ENCODE assay signal across 8 cellular contexts in genomic region chrX:147803948-147804347, GRCh38.
DNase-seq lines count a peak whose midpoint lies in the region; ATAC-seq, FAIRE-seq and TF ChIP-seq lines count a peak whose summit lies in the region.

No MANE protein-coding gene starts in this region.

- POLR2A ChIA-PET in H1 (lab: Charles Lee; ENCODE audit: partially characterized antibody) = no interaction called here

- no peaks in the 10 kb centered on the region for H4K20me1 ChIP-seq in H1 (replicated peaks in 1 of 2; ENCODE audit: control insufficient read depth in 1 of 2, insufficient read depth in 2 of 2, low read length in 2 of 2)

- CTCF ChIA-PET in H1 (lab: Charles Lee; ENCODE audit: partially characterized antibody) = interaction anchor here (0.6 to 2.3 kb wide), 13 partner anchors 11 to 1068 kb away, joined by 3 to 6 read pairs (median 3); no protein-coding TSS in a partner anchor

- H4K8ac ChIP-seq in H1 (ENCODE audit: extremely low read depth, insufficient read depth, low read length) = no peak overlapping the region

- no peak overlapping the region for H2BK15ac ChIP-seq in H1 (ENCODE audit: low read length)

- no peaks in the 10 kb centered on the region for H3K27me3 Mint-ChIP-seq in stimulated activated naive B cell treated with anti-CD40 and anti-IgM and Interleukin-4, amounts not matched to agents 10 μg/mL and 1 μg/mL and 100 μg/mL, for 72 hours

- peaks cover 0 to 6% of the 10 kb centered on the region in 2 donors for H3K9me3 Mint-ChIP-seq in stimulated activated naive B cell treated with anti-CD40 and anti-IgM and Interleukin-4, amounts not matched to agents 10 μg/mL and 1 μg/mL and 100 μg/mL, for 72 hours

- no peak overlapping the region for H4K5ac ChIP-seq in H1 (ENCODE audit: insufficient read length, low read depth, low read length)

- no peaks in the 10 kb centered on the region for H3K79me2 ChIP-seq in H1 (ENCODE audit: control insufficient read depth in 1 of 2, insufficient read depth in 2 of 2, low read length in 2 of 2)

- H3K4me3 ChIP-seq in H1 (ENCODE audit: extremely low read depth in 1 of 4, insufficient read depth in 2 of 4, low read depth in 3 of 4, low read length in 4 of 4) (no peak overlapping the region), coronary artery (no peak overlapping the region)

- peak; percentile 77 to 81 for TF ChIP-seq RAD21 in H1 (IDR thresholded peaks at IDR 0.05 in 1 of 2, conservative IDR thresholded peaks at IDR 0.05 in 1 of 2; ENCODE audit: low read depth in 2 of 2, low read length in 2 of 2)

- no peak overlapping the region for H3K56ac ChIP-seq in H1 (replicated peaks; ENCODE audit: insufficient read length, low read depth, low read length)

- H3K36me3 Mint-ChIP-seq in stimulated activated naive B cell treated with anti-CD40 and anti-IgM and Interleukin-4, amounts not matched to agents 10 μg/mL and 1 μg/mL and 100 μg/mL, for 72 hours = no peaks in the 10 kb centered on the region

- H3K27ac ChIP-seq in H1 (ENCODE audit: low read depth, low read length) (no peak overlapping the region), coronary artery (no peak overlapping the region)

- H2AK5ac ChIP-seq in H1 (ENCODE audit: low read depth, low read length) = no peak overlapping the region

- no peak overlapping the region for H3K9ac ChIP-seq in H1 (replicated peaks in 1 of 4; ENCODE audit: extremely low read depth in 1 of 4, low read depth in 3 of 4, low read length in 3 of 4)

- H2BK12ac ChIP-seq in H1 (ENCODE audit: low read depth, low read length) = no peak overlapping the region

- H2BK120ac ChIP-seq in H1 (replicated peaks; ENCODE audit: low read depth, low read length) = no peak overlapping the region

- no peaks in the 10 kb centered on the region for H3K27me3 ChIP-seq in H1 (replicated peaks in 1 of 4; ENCODE audit: control insufficient read depth in 3 of 4, extremely low read depth in 1 of 4, insufficient read depth in 3 of 4, low read length in 3 of 4)

- TF ChIP-seq CTCF in H1 (IDR thresholded peaks at IDR 0.05; ENCODE audit: control extremely low read depth in 1 of 3, insufficient read depth in 1 of 3, low read depth in 1 of 3, low read length in 3 of 3) (peak in 2 of 3 experiments; percentile 41 to 54; a peak in 2 of 4 replicates), coronary artery (IDR thresholded peaks at IDR 0.05) (no peak)

- H4K91ac ChIP-seq in H1 (replicated peaks; ENCODE audit: insufficient read length, low read length) = no peak overlapping the region

- H3K4me3 Mint-ChIP-seq in stimulated activated naive B cell treated with anti-CD40 and anti-IgM and Interleukin-4, amounts not matched to agents 10 μg/mL and 1 μg/mL and 100 μg/mL, for 72 hours = no peak overlapping the region

- no peak overlapping the region for H3K23ac ChIP-seq in H1 (ENCODE audit: insufficient read length)

- peak; percentile 70 for DNase-seq in DMS 273 (lab: John Stamatoyannopoulos, UW; ENCODE audit: unreplicated experiment)
- DNase-seq in NCI-H128 (lab: John Stamatoyannopoulos, UW; ENCODE audit: unreplicated experiment) = peak; percentile 0
- DNase-seq in H1 (ENCODE audit: low read depth in 1 of 2, low spot score in 2 of 2) = no peak
- DNase-seq in stimulated activated naive B cell treated with anti-CD40 and anti-IgM and Interleukin-4, amounts not matched to agents 10 μg/mL and 1 μg/mL and 100 μg/mL, for 72 hours = no peak
- no peak for DNase-seq in coronary artery (ENCODE audit: low spot score)
- no peak for DNase-seq in NCI-H774 (lab: John Stamatoyannopoulos, UW)

- no peaks in the 10 kb centered on the region for H3K4me1 Mint-ChIP-seq in stimulated activated naive B cell treated with anti-CD40 and anti-IgM and Interleukin-4, amounts not matched to agents 10 μg/mL and 1 μg/mL and 100 μg/mL, for 72 hours

- H2BK5ac ChIP-seq in H1 (ENCODE audit: low read depth, low read length) = no peak overlapping the region

- H3K4ac ChIP-seq in H1 (replicated peaks; ENCODE audit: insufficient read length, low read depth, low read length) = no peak overlapping the region

- no peaks in the 10 kb centered on the region for H3K79me1 ChIP-seq in H1 (ENCODE audit: low read depth, low read length)

- no peak overlapping the region for H2AFZ ChIP-seq in H1 (ENCODE audit: low read length)

- H2BK20ac ChIP-seq in H1 (ENCODE audit: low read length) = no peak overlapping the region

- no peak for TF ChIP-seq EP300 in H1 (IDR thresholded peaks at IDR 0.05; ENCODE audit: borderline replicate concordance in 1 of 2, low read depth in 2 of 2, low read length in 2 of 2)

- peak; percentile 58 for FAIRE-seq in H1 (lab: Jason Lieb, UNC)

- 44% methylated on average over 2 of the region's 2 CpGs; no CpG with 5 or more reads in 1 of the 2 experiments for WGBS in H1 (ENCODE audit: extremely low coverage in 1 of 2, insufficient coverage in 1 of 2, insufficient read length in 1 of 2, insufficient replicate concordance in 2 of 2, low coverage in 1 of 2, low lambda C conversion rate in 2 of 2, missing lambda C conversion rate in 1 of 2), 2 experiments

- H3K27ac Mint-ChIP-seq in stimulated activated naive B cell treated with anti-CD40 and anti-IgM and Interleukin-4, amounts not matched to agents 10 μg/mL and 1 μg/mL and 100 μg/mL, for 72 hours = no peak overlapping the region

- H3K4me2 ChIP-seq in H1 (ENCODE audit: insufficient read depth in 1 of 2, low read depth in 2 of 2, low read length in 2 of 2) = no peak overlapping the region

- H3K23me2 ChIP-seq in H1 (ENCODE audit: low read depth, low read length) = no peaks in the 10 kb centered on the region

- no peak for TF ChIP-seq POLR2A in H1 (IDR thresholded peaks at IDR 0.05; ENCODE audit: control extremely low read depth in 1 of 2, low read depth in 2 of 2, low read length in 2 of 2)

- no peak overlapping the region for H3K14ac ChIP-seq in H1 (ENCODE audit: insufficient read length)

- no peaks in the 10 kb centered on the region for H3K4me1 ChIP-seq in H1 (replicated peaks in 1 of 4; ENCODE audit: control insufficient read depth in 3 of 4, insufficient read depth in 4 of 4, low read length in 3 of 4)

- no peaks in the 10 kb centered on the region for H3K9me3 ChIP-seq in H1 (ENCODE audit: insufficient read depth in 2 of 2, low read depth in 1 of 2, low read length in 1 of 2)

- no peak overlapping the region for H3K18ac ChIP-seq in H1 (ENCODE audit: extremely low read depth, low read length)

- H3K36me3 ChIP-seq in H1 (ENCODE audit: control insufficient read depth in 2 of 4, insufficient read depth in 4 of 4, low read length in 3 of 4) = no peaks in the 10 kb centered on the region

- ATAC-seq in GM19463 (IDR thresholded peaks at IDR 0.05; ENCODE audit: unreplicated experiment) = peak; percentile 62
- ATAC-seq in stimulated activated naive B cell treated with anti-CD40 and anti-IgM and Interleukin-4, amounts not matched to agents 10 μg/mL and 1 μg/mL and 100 μg/mL, for 72 hours (replicated peaks) = peak; percentile 64 to 67
- no peak for ATAC-seq in HG02678 (IDR thresholded peaks at IDR 0.05; ENCODE audit: unreplicated experiment)

TF ChIP-seq in H1, 55 proteins besides CTCF, POLR2A, EP300 and RAD21:
- TF ChIP-seq NRF1 (IDR thresholded peaks at IDR 0.05; ENCODE audit: low read depth, low read length) = no peak
- no peak for TF ChIP-seq TAF7 (optimal IDR thresholded peaks at IDR 0.05; ENCODE audit: borderline replicate concordance, low read depth, low read length)
- TF ChIP-seq HDAC2 (IDR thresholded peaks at IDR 0.05; ENCODE audit: borderline replicate concordance in 1 of 2, low read depth in 2 of 2, low read length in 2 of 2) = no peak
- no peak for TF ChIP-seq MAX (IDR thresholded peaks at IDR 0.05)
- TF ChIP-seq SIRT6 (IDR thresholded peaks at IDR 0.05; ENCODE audit: low read length) = no peak
- TF ChIP-seq CEBPB (IDR thresholded peaks at IDR 0.05; ENCODE audit: low read depth, low read length) = no peak
- TF ChIP-seq USF2 (IDR thresholded peaks at IDR 0.05; ENCODE audit: low read length) = no peak
- TF ChIP-seq CTBP2 (IDR thresholded peaks at IDR 0.05; ENCODE audit: borderline replicate concordance, insufficient read depth, insufficient read length, low read length) = no peak
- no peak for TF ChIP-seq BRCA1 (IDR thresholded peaks at IDR 0.05; ENCODE audit: low read depth, low read length)
- no peak for TF ChIP-seq SIN3A (conservative IDR thresholded peaks at IDR 0.05 in 1 of 2, IDR thresholded peaks at IDR 0.05 in 1 of 2; ENCODE audit: low read depth in 1 of 2, low read length in 2 of 2)
- no peak for TF ChIP-seq TAF1 (IDR thresholded peaks at IDR 0.05; ENCODE audit: low read depth, low read length)
- no peak for TF ChIP-seq TEAD4 (IDR thresholded peaks at IDR 0.05; ENCODE audit: low read depth, low read length)
- TF ChIP-seq CHD2 (IDR thresholded peaks at IDR 0.05; ENCODE audit: low read length) = no peak
- TF ChIP-seq SUZ12 (IDR thresholded peaks at IDR 0.05; ENCODE audit: low read length) = no peak
- no peak for TF ChIP-seq TBP (IDR thresholded peaks at IDR 0.05; ENCODE audit: low read depth, low read length)
- no peak for TF ChIP-seq TCF12 (IDR thresholded peaks at IDR 0.05; ENCODE audit: low read depth, low read length)

Comparison
In these comparisons a context has a peak if more than half of its experiments do, and no peak if none do; other contexts are left out.
1. DNase-seq: peak in DMS 273 (single experiment) and NCI-H128 (single experiment); none in H1 (0 of 2), stimulated activated naive B cell treated with anti-CD40 and anti-IgM and Interleukin-4, amounts not matched to agents 10 μg/mL and 1 μg/mL and 100 μg/mL, for 72 hours (single experiment), coronary artery (single experiment) and NCI-H774 (single experiment).